8 cellular contexts compared by ENCODE assay signal in the genomic region with DNA sequence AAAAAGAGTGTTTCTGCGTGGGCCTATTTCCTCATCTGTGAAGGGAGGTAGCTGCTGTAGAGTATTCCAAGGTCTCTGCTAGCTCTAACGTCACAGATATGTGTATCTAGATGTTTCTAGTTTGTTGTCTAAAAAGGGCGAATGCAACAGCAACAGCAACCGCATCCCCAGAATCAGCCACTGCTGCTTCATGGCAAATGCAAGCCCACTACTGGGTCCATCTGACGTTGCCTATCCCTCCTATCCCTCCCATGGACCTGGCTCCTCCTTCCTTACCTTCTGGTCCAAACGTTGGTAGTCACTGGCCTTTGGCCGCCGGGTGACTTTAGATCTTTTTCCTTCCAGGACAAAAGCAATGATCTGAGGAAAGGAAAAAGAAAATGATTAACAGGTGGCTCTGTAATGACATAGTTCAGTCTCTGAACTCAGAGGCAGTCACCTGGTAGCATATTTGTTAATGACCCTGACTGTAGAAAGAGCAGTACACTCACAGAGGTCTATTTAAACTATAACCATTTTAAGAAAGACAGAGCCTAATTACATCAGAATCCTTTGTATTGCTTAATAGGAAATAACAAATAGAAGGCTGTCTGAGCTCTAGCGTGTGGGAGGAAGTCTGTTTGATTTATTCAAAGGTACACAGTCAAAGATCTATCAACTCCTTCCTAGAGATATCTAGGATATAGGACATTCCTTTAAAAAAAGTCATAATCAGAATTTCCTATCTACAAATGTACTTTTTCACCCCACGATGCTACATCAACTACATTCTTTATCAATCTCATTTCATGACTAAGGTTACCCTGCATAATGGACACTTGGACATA. TPM values are rescaled to one million over a fixed set of nuclear protein-coding genes. Genes with fewer than 3 reads are reported as not detected.
DNase-seq lines count a peak whose midpoint lies in the region; ATAC-seq and TF ChIP-seq lines count a peak whose summit lies in the region.

No MANE protein-coding gene starts in this region.

- intact Hi-C loops in right lobe of liver (cut with DNase I), result no loop called here

- H3K9me3 ChIP-seq in adipocyte (ENCODE audit: control insufficient read depth, low read length), result no peaks in the 10 kb centered on the region
- no peaks in the 10 kb centered on the region for H3K9me3 ChIP-seq in right lobe of liver

- DNase-seq in stimulated activated naive CD8-positive, alpha-beta T cell treated with anti-CD3 and anti-CD28 coated beads, Interleukin-15, Interleukin-2, amounts not matched to agents 100 U/mL and 50 U/mL, for 24 hours, result no peak
- peak; percentile 65 for DNase-seq in adipocyte (ENCODE audit: low read depth)
- peak; percentile 47 to 84 (median 82) for DNase-seq in right lobe of liver
- no peak for DNase-seq in NCI-H510A (lab: John Stamatoyannopoulos, UW)
- DNase-seq in A172 (ENCODE audit: low spot score), result no peak

- no peak for TF ChIP-seq CTCF in right lobe of liver (IDR thresholded peaks at IDR 0.05)

- peaks cover 66% of the 10 kb centered on the region for H3K4me1 Mint-ChIP-seq in stimulated activated naive CD8-positive, alpha-beta T cell treated with anti-CD3 and anti-CD28 coated beads, Interleukin-15, Interleukin-2, amounts not matched to agents 100 ng/mL and 50 ng/mL, for 24 hours (ENCODE audit: low read depth)

- ATAC-seq in stimulated activated naive CD8-positive, alpha-beta T cell treated with anti-CD3 and anti-CD28 coated beads, Interleukin-15, Interleukin-2, amounts not matched to agents 100 U/mL and 50 U/mL, for 24 hours, result no peak
- ATAC-seq in right lobe of liver (peak; percentile 55 to 74 (median 64)), GM18870 (IDR thresholded peaks at IDR 0.05; ENCODE audit: unreplicated experiment) (no peak), HG03460 (IDR thresholded peaks at IDR 0.05; ENCODE audit: unreplicated experiment) (no peak)

- H3K36me3 ChIP-seq in adipocyte (ENCODE audit: control insufficient read depth, insufficient read depth, low read length, severe bottlenecking) (peaks cover 50% of the 10 kb centered on the region), right lobe of liver (peaks cover 0 to 47% (median 20%) of the 10 kb centered on the region in 4 donors)

- H3K4me3 Mint-ChIP-seq in stimulated activated naive CD8-positive, alpha-beta T cell treated with anti-CD3 and anti-CD28 coated beads, Interleukin-15, Interleukin-2, amounts not matched to agents 100 ng/mL and 50 ng/mL, for 24 hours, result peak overlapping the region; percentile 98

- WGBS in right lobe of liver (ENCODE audit: insufficient coverage, low coverage, low lambda C conversion rate, missing lambda C conversion rate), result 11% methylated on average over 10 of the region's 10 CpGs

- TF ChIP-seq POLR2A in right lobe of liver (IDR thresholded peaks at IDR 0.05), result peak; percentile 82

- H3K27me3 Mint-ChIP-seq in stimulated activated naive CD8-positive, alpha-beta T cell treated with anti-CD3 and anti-CD28 coated beads, Interleukin-15, Interleukin-2, amounts not matched to agents 100 ng/mL and 50 ng/mL, for 24 hours, result no peaks in the 10 kb centered on the region

- H3K4me1 ChIP-seq in adipocyte (ENCODE audit: control insufficient read depth, insufficient read depth, low read length) (peaks cover 50% of the 10 kb centered on the region), right lobe of liver (peaks cover 0 to 32% (median 16%) of the 10 kb centered on the region in 4 donors)

- H3K9me3 Mint-ChIP-seq in stimulated activated naive CD8-positive, alpha-beta T cell treated with anti-CD3 and anti-CD28 coated beads, Interleukin-15, Interleukin-2, amounts not matched to agents 100 ng/mL and 50 ng/mL, for 24 hours, result no peaks in the 10 kb centered on the region

- peak overlapping the region; percentile 91 for H3K9ac ChIP-seq in adipocyte (ENCODE audit: low read length)

- peaks cover 72% of the 10 kb centered on the region for H3K36me3 Mint-ChIP-seq in stimulated activated naive CD8-positive, alpha-beta T cell treated with anti-CD3 and anti-CD28 coated beads, Interleukin-15, Interleukin-2, amounts not matched to agents 100 ng/mL and 50 ng/mL, for 24 hours (ENCODE audit: low read depth)

- H3K4me3 ChIP-seq in adipocyte (ENCODE audit: low read length), result peak overlapping the region; percentile 88
- peak overlapping the region; percentile 74 to 79 (median 78) for H3K4me3 ChIP-seq in right lobe of liver

- H3K27me3 ChIP-seq in adipocyte (replicated peaks; ENCODE audit: control insufficient read depth, insufficient read depth, low read length) (no peaks in the 10 kb centered on the region), right lobe of liver (no peaks in the 10 kb centered on the region)

- peak overlapping the region; percentile 85 to 96 (median 92) for H3K27ac ChIP-seq in right lobe of liver

- peak overlapping the region; percentile 85 for H3K27ac Mint-ChIP-seq in stimulated activated naive CD8-positive, alpha-beta T cell treated with anti-CD3 and anti-CD28 coated beads, Interleukin-15, Interleukin-2, amounts not matched to agents 100 ng/mL and 50 ng/mL, for 24 hours

RNA-seq across cellular contexts. Expression of a gene that starts 2.9 kb away (rescaled TPM):
- total RNA-seq in right lobe of liver, result 100 to 1,000 TPM in 5 of 6 experiments, 10 to 100 TPM in 1; 85.7 to 153 (median 121) TPM
- total RNA-seq in A172 (2014; rRNA removed; shearing (Covaris generic)), result 114 and 120 TPM in 2 replicates

RNA-seq across cellular contexts. Expression of a gene that starts 29.5 kb away (rescaled TPM):
- 100 to 1,000 TPM in 4 of 6 experiments, 10 to 100 TPM in 2; 70.3 to 112 (median 105) TPM for total RNA-seq in right lobe of liver
- 40.5 and 41.5 TPM in 2 replicates for total RNA-seq in A172 (2014; rRNA removed; shearing (Covaris generic))

RNA-seq across cellular contexts. Expression of a gene that starts 29.7 kb away (rescaled TPM):
- total RNA-seq in right lobe of liver, result 10 to 100 TPM in 3 of 6 experiments, 1 to 10 TPM in 3; 7.4 to 12.8 (median 9.5) TPM
- total RNA-seq in A172 (2014; rRNA removed; shearing (Covaris generic)), result 14.8 and 14.9 TPM in 2 replicates

Comparison
In these comparisons a context has a peak if more than half of its experiments do, and no peak if none do; other contexts are left out.
1. ATAC-seq: peak in right lobe of liver (4 of 4); none in stimulated activated naive CD8-positive, alpha-beta T cell treated with anti-CD3 and anti-CD28 coated beads, Interleukin-15, Interleukin-2, amounts not matched to agents 100 U/mL and 50 U/mL, for 24 hours (single experiment), GM18870 (single experiment) and HG03460 (single experiment).
2. DNase-seq: peak in adipocyte (single experiment) and right lobe of liver (3 of 3); none in stimulated activated naive CD8-positive, alpha-beta T cell treated with anti-CD3 and anti-CD28 coated beads, Interleukin-15, Interleukin-2, amounts not matched to agents 100 U/mL and 50 U/mL, for 24 hours (single experiment), NCI-H510A (single experiment) and A172 (single experiment).